1 cellular context compared by ENCODE assay signal in genomic region chr20:3102575-3103368, GRCh38.
TF ChIP-seq lines count a peak whose summit lies in the region.

No MANE protein-coding gene starts in this region.

TF ChIP-seq in H1, 55 proteins besides CTCF, POLR2A, EP300 and RAD21:
- no peak for TF ChIP-seq POU5F1 (IDR thresholded peaks at IDR 0.05; ENCODE audit: low read depth, low read length)
- TF ChIP-seq RXRA (IDR thresholded peaks at IDR 0.05; ENCODE audit: insufficient read depth, low read depth, low read length): no peak
- no peak for TF ChIP-seq KDM4A (IDR thresholded peaks at IDR 0.05; ENCODE audit: low read depth, low read length, severe bottlenecking)
- TF ChIP-seq TAF7 (optimal IDR thresholded peaks at IDR 0.05; ENCODE audit: borderline replicate concordance, low read depth, low read length): no peak
- TF ChIP-seq MAX (IDR thresholded peaks at IDR 0.05): no peak
- no peak for TF ChIP-seq ATF2 (IDR thresholded peaks at IDR 0.05; ENCODE audit: low read length)
- no peak for TF ChIP-seq FOSL1 (IDR thresholded peaks at IDR 0.05; ENCODE audit: insufficient read depth, low read depth, low read length)
- TF ChIP-seq CHD1 (IDR thresholded peaks at IDR 0.05; ENCODE audit: low read depth, low read length): no peak
- TF ChIP-seq ZNF274 (IDR thresholded peaks at IDR 0.05; ENCODE audit: borderline replicate concordance, extremely low read depth, low read length): no peak
- no peak for TF ChIP-seq SIX5 (IDR thresholded peaks at IDR 0.05; ENCODE audit: low read depth, low read length)
- TF ChIP-seq KDM5A (IDR thresholded peaks at IDR 0.05; ENCODE audit: low read length): no peak
- TF ChIP-seq ATF3 (IDR thresholded peaks at IDR 0.05; ENCODE audit: insufficient read depth, low read depth, low read length): no peak
- TF ChIP-seq EZH2 (IDR thresholded peaks at IDR 0.05; ENCODE audit: low read depth, low read length, severe bottlenecking): no peak
TF ChIP-seq in H1: peak in this region for 0.
